Comparison of ENCODE assay signal across 8 cellular contexts in genomic region chr10:119445311-119445934, GRCh38.
A peak's percentile ranks its signal among the peaks of the same experiment; 100 is the strongest.
DNase-seq lines count a peak whose midpoint lies in the region; ATAC-seq and TF ChIP-seq lines count a peak whose summit lies in the region.

No MANE protein-coding gene starts in this region.

- peaks cover 62% of the 10 kb centered on the region for H3K36me3 Mint-ChIP-seq in endothelial cell (ENCODE audit: low read depth, unreplicated experiment)

- H3K27me3 Mint-ChIP-seq in endothelial cell (ENCODE audit: unreplicated experiment), result peaks cover 44% of the 10 kb centered on the region

- DNase-seq in NCI-H774 (lab: John Stamatoyannopoulos, UW), result peak; percentile 23
- DNase-seq in activated CD8-positive, alpha-beta memory T cell treated with anti-CD3 and anti-CD28 coated beads for 24 hours, result peak; percentile 94
- DNase-seq in endothelial cell (ENCODE audit: low spot score), result peak; percentile 89
- peak; percentile 79 for DNase-seq in midbrain (lab: John Stamatoyannopoulos, UW)
- peak; percentile 76 to 82 for DNase-seq in stimulated activated CD8-positive, alpha-beta memory T cell treated with anti-CD3 and anti-CD28 coated beads, Interleukin-2, amount 100 ng/mL, for 48 hours (ENCODE audit: low read depth in 2 of 2)

- peak; percentile 51 for ATAC-seq in HG02981 (IDR thresholded peaks at IDR 0.05; ENCODE audit: unreplicated experiment)
- ATAC-seq in GM21786 (IDR thresholded peaks at IDR 0.05; ENCODE audit: unreplicated experiment), result no peak

- H3K27ac Mint-ChIP-seq in endothelial cell (ENCODE audit: unreplicated experiment), result peak overlapping the region; percentile 32

- H3K4me1 Mint-ChIP-seq in endothelial cell (ENCODE audit: unreplicated experiment), result peaks cover 15% of the 10 kb centered on the region

- TF ChIP-seq CTCF in GM12801 (IDR thresholded peaks at IDR 0.05; ENCODE audit: extremely low read depth, insufficient read length), result peak; percentile 31
- TF ChIP-seq CTCF in endothelial cell (IDR thresholded peaks at IDR 0.05; ENCODE audit: unreplicated experiment), result peak; percentile 97

- no peaks in the 10 kb centered on the region for H3K9me3 Mint-ChIP-seq in endothelial cell (ENCODE audit: unreplicated experiment)

- H3K4me3 Mint-ChIP-seq in endothelial cell (ENCODE audit: unreplicated experiment), result peak overlapping the region; percentile 49

Comparison
In these comparisons a context has a peak if more than half of its experiments do, and no peak if none do; other contexts are left out.
1. DNase-seq: peak in every context shown above with its lines; median percentile 94 in activated CD8-positive, alpha-beta memory T cell treated with anti-CD3 and anti-CD28 coated beads for 24 hours; 89 in endothelial cell; 79 in midbrain; 79 in stimulated activated CD8-positive, alpha-beta memory T cell treated with anti-CD3 and anti-CD28 coated beads, Interleukin-2, amount 100 ng/mL, for 48 hours; 23 in NCI-H774.